8 cellular contexts compared by ENCODE assay signal in the genomic region with DNA sequence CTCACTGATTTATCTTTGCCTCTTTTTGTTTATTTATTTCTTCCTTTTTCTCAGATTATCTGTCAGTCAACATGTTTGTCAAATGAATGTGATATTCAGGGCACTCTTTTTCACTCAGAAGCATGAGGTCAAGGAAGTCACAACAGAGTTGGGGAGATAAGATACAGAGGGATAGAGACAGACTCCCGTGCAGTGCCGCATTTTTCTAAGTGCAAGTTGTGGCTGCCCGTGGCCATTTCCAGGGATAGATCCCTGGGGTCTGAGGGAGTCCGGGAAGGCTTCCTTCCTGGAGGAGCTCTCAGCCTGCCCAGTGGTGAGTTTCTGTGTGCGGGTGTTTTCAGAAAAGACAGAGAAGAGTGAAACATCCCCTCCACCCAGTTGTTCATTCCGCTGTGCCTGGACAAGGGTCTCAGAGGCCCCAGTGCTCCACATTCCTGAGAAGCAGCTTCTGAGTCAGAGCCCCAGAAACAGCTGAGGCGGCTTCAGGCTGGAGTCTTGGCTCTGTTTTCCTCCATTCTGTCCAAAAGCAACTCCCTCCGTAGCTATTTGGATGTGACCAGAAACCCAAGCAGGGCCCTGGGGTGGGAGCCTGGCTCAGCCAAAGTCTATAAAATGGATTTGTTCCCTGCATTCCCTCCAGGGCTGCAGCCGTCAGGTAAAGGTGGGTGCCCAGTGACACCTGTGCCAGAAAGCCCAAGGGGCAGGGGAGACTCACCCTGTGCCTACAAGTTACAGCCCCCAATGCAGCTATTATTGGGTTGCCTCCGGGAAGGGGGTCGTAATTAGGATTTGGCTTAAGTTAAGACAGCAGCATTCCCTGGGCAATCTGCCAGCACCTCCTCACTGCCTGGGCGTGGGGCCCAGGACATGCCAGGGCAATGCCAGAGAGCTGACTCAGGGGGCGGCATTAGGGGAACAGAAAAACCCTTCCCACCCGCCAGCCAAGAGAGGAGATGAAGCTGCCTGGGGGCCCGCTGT. TPM values are rescaled to one million over a fixed set of nuclear protein-coding genes. Genes with fewer than 3 reads are reported as not detected.
DNase-seq lines count a peak whose midpoint lies in the region; ATAC-seq and TF ChIP-seq lines count a peak whose summit lies in the region.

No MANE protein-coding gene starts in this region.

- no peaks in the 10 kb centered on the region for H3K23me2 ChIP-seq in H9 (ENCODE audit: insufficient read length, low read depth, low read length, poor library complexity, severe bottlenecking)

- TF ChIP-seq CTCF in astrocyte of the cerebellum (IDR thresholded peaks at IDR 0.05; ENCODE audit: low read depth, low read length, missing control alignments) (no peak), H9 (conservative IDR thresholded peaks at IDR 0.05) (no peak)

- in situ Hi-C loops in astrocyte of the cerebellum (cut with HindIII; ENCODE audit: low sequenced_read_pairs): loop anchor here (25.0 kb wide), 2 partner anchors 225 to 325 kb away; no protein-coding TSS in a partner anchor

- H3K4me1 ChIP-seq in stomach smooth muscle (ENCODE audit: control insufficient read depth, insufficient read depth, low read length) (peaks cover 33% of the 10 kb centered on the region), H9 (ENCODE audit: insufficient read depth, low read length) (no peaks in the 10 kb centered on the region)

- no peaks in the 10 kb centered on the region for H3K9me3 Mint-ChIP-seq in activated T-cell treated with anti-CD3 and anti-CD28 coated beads, Interleukin-2, amount 50 U/mL, for 24 hours
- H3K9me3 Mint-ChIP-seq in H9: no peaks in the 10 kb centered on the region

- H2AFZ ChIP-seq in H9 (ENCODE audit: low read length): no peak overlapping the region

- H3K14ac ChIP-seq in H9 (ENCODE audit: insufficient read depth, low read length): no peak overlapping the region

- H3K4ac ChIP-seq in H9 (ENCODE audit: low read depth, low read length): no peak overlapping the region

- no peaks in the 10 kb centered on the region for H3K36me3 Mint-ChIP-seq in activated T-cell treated with anti-CD3 and anti-CD28 coated beads, Interleukin-2, amount 50 U/mL, for 24 hours (ENCODE audit: low read depth)
- no peaks in the 10 kb centered on the region for H3K36me3 Mint-ChIP-seq in H9 (ENCODE audit: insufficient read depth in 1 of 3, low read depth in 3 of 3)

- H4K20me1 ChIP-seq in H9 (ENCODE audit: control insufficient read depth, insufficient read depth, insufficient read length): no peaks in the 10 kb centered on the region

- no peak overlapping the region for H3K23ac ChIP-seq in H9 (ENCODE audit: insufficient read length, low read depth, low read length)

- no peak overlapping the region for H3K4me3 Mint-ChIP-seq in activated T-cell treated with anti-CD3 and anti-CD28 coated beads, Interleukin-2, amount 50 U/mL, for 24 hours
- no peak overlapping the region for H3K4me3 Mint-ChIP-seq in H9

- H4K8ac ChIP-seq in H9 (replicated peaks; ENCODE audit: insufficient read length, low read depth, low read length): no peak overlapping the region

- no peak overlapping the region for H2BK20ac ChIP-seq in H9 (ENCODE audit: low read depth, low read length, poor library complexity, severe bottlenecking)

- H3K27ac ChIP-seq in stomach smooth muscle (ENCODE audit: low read length) (peak overlapping the region; percentile 95), H9 (ENCODE audit: insufficient read length, low read depth, low read length) (no peak overlapping the region)

- no peaks in the 10 kb centered on the region for H3K9me3 ChIP-seq in stomach smooth muscle (ENCODE audit: control insufficient read depth in 2 of 2, low read length in 2 of 2)
- no peaks in the 10 kb centered on the region for H3K9me3 ChIP-seq in H9 (ENCODE audit: control insufficient read depth, low read depth, low read length)

- H3K4me2 ChIP-seq in H9 (ENCODE audit: insufficient read depth, insufficient read length, low read length): no peak overlapping the region

- H3K9ac ChIP-seq in stomach smooth muscle (ENCODE audit: low read length in 2 of 2) (peak overlapping the region; percentile 1 to 66), H9 (ENCODE audit: extremely low read depth, insufficient read length, low read length) (no peak overlapping the region)

- H3K27me3 Mint-ChIP-seq in activated T-cell treated with anti-CD3 and anti-CD28 coated beads, Interleukin-2, amount 50 U/mL, for 24 hours: no peaks in the 10 kb centered on the region
- H3K27me3 Mint-ChIP-seq in H9 (ENCODE audit: low read depth): peaks cover under 1% of the 10 kb centered on the region; the same call in 1 of the 2 replicates

- H3K27me3 ChIP-seq in stomach smooth muscle (ENCODE audit: control insufficient read depth in 1 of 2, insufficient read depth in 2 of 2, low read length in 2 of 2) (no peaks in the 10 kb centered on the region), H9 (ENCODE audit: insufficient read depth, low read length) (no peaks in the 10 kb centered on the region)

- no peak overlapping the region for H3K56ac ChIP-seq in H9 (ENCODE audit: insufficient read length, low read depth, low read length)

- H3K79me1 ChIP-seq in H9 (ENCODE audit: insufficient read depth, low read depth, low read length, poor library complexity, severe bottlenecking): no peaks in the 10 kb centered on the region

- no peak overlapping the region for H2BK12ac ChIP-seq in H9 (ENCODE audit: insufficient read length, low read depth, low read length)

- H2BK5ac ChIP-seq in H9 (ENCODE audit: insufficient read length, low read length): no peak overlapping the region

- H3K79me2 ChIP-seq in H9 (ENCODE audit: insufficient read depth, low read length): no peaks in the 10 kb centered on the region

- no peak overlapping the region for H3K18ac ChIP-seq in H9 (ENCODE audit: insufficient read length, low read depth, low read length)

- WGBS in H9 (ENCODE audit: extremely low coverage, insufficient read length, low lambda C conversion rate): no CpG with 5 or more reads among the region's 15 CpGs

- H4K5ac ChIP-seq in H9 (ENCODE audit: insufficient read length, low read depth, low read length): no peak overlapping the region

- no peak overlapping the region for H3T11ph ChIP-seq in H9 (ENCODE audit: low read length)

- H3K4me1 Mint-ChIP-seq in activated T-cell treated with anti-CD3 and anti-CD28 coated beads, Interleukin-2, amount 50 U/mL, for 24 hours (ENCODE audit: low read depth): peaks cover 13% of the 10 kb centered on the region
- peaks cover 11 to 20% of the 10 kb centered on the region in 2 experiments for H3K4me1 Mint-ChIP-seq in H9

- no peaks in the 10 kb centered on the region for H3K36me3 ChIP-seq in stomach smooth muscle (ENCODE audit: control insufficient read depth in 2 of 2, insufficient read depth in 2 of 2, low read length in 2 of 2)

- H4K91ac ChIP-seq in H9 (ENCODE audit: insufficient read length, low read depth, low read length): no peak overlapping the region

- no peak overlapping the region for H2BK15ac ChIP-seq in H9 (ENCODE audit: low read depth, low read length)

- H2BK120ac ChIP-seq in H9 (ENCODE audit: low read depth, low read length, poor library complexity, severe bottlenecking): no peak overlapping the region

- H3K27ac Mint-ChIP-seq in activated T-cell treated with anti-CD3 and anti-CD28 coated beads, Interleukin-2, amount 50 U/mL, for 24 hours: peak overlapping the region; percentile 13
- H3K27ac Mint-ChIP-seq in H9: peak overlapping the region in 1 of 3 experiments; percentile 16; a peak in 1 of 7 replicates

- no peak overlapping the region for H2AK5ac ChIP-seq in H9 (ENCODE audit: insufficient read length, low read length)

- H3K4me3 ChIP-seq in astrocyte of the cerebellum (ENCODE audit: low read depth, low read length): no peak overlapping the region
- peak overlapping the region in 1 of 2 donors; percentile 60 for H3K4me3 ChIP-seq in stomach smooth muscle (ENCODE audit: low read length in 2 of 2)

- ATAC-seq in GM21528 (IDR thresholded peaks at IDR 0.05; ENCODE audit: low FRiP score, unreplicated experiment): no peak

- no peak for DNase-seq in activated T-cell treated with anti-CD3 and anti-CD28 coated beads, Interleukin-2, amount 50 U/mL, for 24 hours
- DNase-seq in activated T-cell treated with anti-CD3 and anti-CD28 coated beads, Interleukin-2, amount 50 U/mL, for 1 hour: no peak
- DNase-seq in astrocyte of the cerebellum (ENCODE audit: low read depth) (peak; percentile 88), islet precursor cell (peak; percentile 87), H9 (no peak)
- no peak for DNase-seq in NK-92 treated with Interleukin-12 subunit alpha and Interleukin-12 subunit beta, amount 100 ng/mL, for 24 hours (lab: John Stamatoyannopoulos, UW)

RNA-seq across cellular contexts. Expression of gene CAMK2G, which starts 13.0 kb away (rescaled TPM):
- total RNA-seq in H9 (2021): 30.4 and 31.8 TPM in 2 replicates

RNA-seq across cellular contexts. Expression of gene PLAU, which starts 23.6 kb away (rescaled TPM):
- total RNA-seq in H9 (2021): 15.0 and 16.2 TPM in 2 replicates

Comparison
In these comparisons a context has a peak if more than half of its experiments do, and no peak if none do; other contexts are left out.
1. DNase-seq: peak in astrocyte of the cerebellum (single experiment) and islet precursor cell (single experiment); none in activated T-cell treated with anti-CD3 and anti-CD28 coated beads, Interleukin-2, amount 50 U/mL, for 24 hours (single experiment), activated T-cell treated with anti-CD3 and anti-CD28 coated beads, Interleukin-2, amount 50 U/mL, for 1 hour (single experiment), NK-92 treated with Interleukin-12 subunit alpha and Interleukin-12 subunit beta, amount 100 ng/mL, for 24 hours (single experiment) and H9 (single experiment).